Comparison of ENCODE assay signal across 8 cellular contexts in genomic region chr11:124194696-124195418, GRCh38. TPM values are rescaled to one million over a fixed set of nuclear protein-coding genes. Genes with fewer than 3 reads are reported as not detected.
DNase-seq lines count a peak whose midpoint lies in the region; ATAC-seq and TF ChIP-seq lines count a peak whose summit lies in the region.

No MANE protein-coding gene starts in this region.

- no peak for TF ChIP-seq POLR2A in sigmoid colon (IDR thresholded peaks at IDR 0.05)

- peak overlapping the region in 1 of 4 donors; percentile 38 for H3K27ac ChIP-seq in sigmoid colon

- ATAC-seq in GM21360 (IDR thresholded peaks at IDR 0.05; ENCODE audit: unreplicated experiment) (peak; percentile 91), HG03520 (IDR thresholded peaks at IDR 0.05; ENCODE audit: unreplicated experiment) (peak; percentile 73)

- H3K4me1 ChIP-seq in adipocyte (ENCODE audit: control insufficient read depth, insufficient read depth, low read length) (peaks cover 15% of the 10 kb centered on the region), sigmoid colon (peaks cover 0 to 13% (median 2%) of the 10 kb centered on the region in 4 donors)

- intact Hi-C loops in sigmoid colon (cut with DNase I), result loop anchor here (5.0 kb wide), 1 partner anchor 123 kb away; no protein-coding TSS in a partner anchor

- H3K36me3 ChIP-seq in adipocyte (ENCODE audit: control insufficient read depth, insufficient read depth, low read length, severe bottlenecking), result no peaks in the 10 kb centered on the region
- no peaks in the 10 kb centered on the region for H3K36me3 ChIP-seq in sigmoid colon

- H3K9me3 ChIP-seq in adipocyte (ENCODE audit: control insufficient read depth, low read length) (no peaks in the 10 kb centered on the region), sigmoid colon (no peaks in the 10 kb centered on the region)

- peak; percentile 12 for DNase-seq in G401 (ENCODE audit: low spot score)
- peak; percentile 27 for DNase-seq in NOMO-1 treated with dmso at 0.1 percent for 144 hours (lab: John Stamatoyannopoulos, UW; ENCODE audit: unreplicated experiment)
- peak; percentile 72 for DNase-seq in adipocyte (ENCODE audit: low read depth)
- DNase-seq in iPS-NIHi7 (ENCODE audit: extremely low spot score), result peak; percentile 68
- DNase-seq in stimulated activated CD4-positive, alpha-beta T cell treated with anti-CD3 and anti-CD28 coated beads, Interleukin-4, amount 100 ng/mL, for 24 hours, result peak; percentile 57
- DNase-seq in sigmoid colon, result no peak

- H3K9ac ChIP-seq in adipocyte (ENCODE audit: low read length), result no peak overlapping the region

- peak in 1 of 4 experiments; percentile 37 for TF ChIP-seq CTCF in sigmoid colon (IDR thresholded peaks at IDR 0.05)

- no peak for TF ChIP-seq EP300 in sigmoid colon (IDR thresholded peaks at IDR 0.05)

- in situ Hi-C loops in G401 (cut with HindIII; ENCODE audit: low sequenced_read_pairs), result no loop called here

- 15 to 48% methylated on average over 8 of the region's 8 CpGs for WGBS in sigmoid colon, 2 donors

- H3K4me3 ChIP-seq in adipocyte (ENCODE audit: low read length) (peak overlapping the region; percentile 58), sigmoid colon (no peak overlapping the region)

- no peaks in the 10 kb centered on the region for H3K27me3 ChIP-seq in adipocyte (replicated peaks; ENCODE audit: control insufficient read depth, insufficient read depth, low read length)
- no peaks in the 10 kb centered on the region for H3K27me3 ChIP-seq in sigmoid colon

RNA-seq across cellular contexts. Expression of gene OR10D3, which starts 11.7 kb away (rescaled TPM):
- total RNA-seq in G401 (2014; rRNA removed; shearing (Covaris generic)), result not detected in 2 replicates
- not detected for total RNA-seq in sigmoid colon
- not detected for polyA plus RNA-seq in sigmoid colon

RNA-seq across cellular contexts. Expression of gene OR8G1, which starts 46.0 kb away (rescaled TPM):
- total RNA-seq in G401 (2014; rRNA removed; shearing (Covaris generic)), result not detected in 2 replicates
- not detected for total RNA-seq in sigmoid colon
- polyA plus RNA-seq in sigmoid colon, result not detected
